Comparison of ENCODE assay signal across 8 cellular contexts in the genomic region with DNA sequence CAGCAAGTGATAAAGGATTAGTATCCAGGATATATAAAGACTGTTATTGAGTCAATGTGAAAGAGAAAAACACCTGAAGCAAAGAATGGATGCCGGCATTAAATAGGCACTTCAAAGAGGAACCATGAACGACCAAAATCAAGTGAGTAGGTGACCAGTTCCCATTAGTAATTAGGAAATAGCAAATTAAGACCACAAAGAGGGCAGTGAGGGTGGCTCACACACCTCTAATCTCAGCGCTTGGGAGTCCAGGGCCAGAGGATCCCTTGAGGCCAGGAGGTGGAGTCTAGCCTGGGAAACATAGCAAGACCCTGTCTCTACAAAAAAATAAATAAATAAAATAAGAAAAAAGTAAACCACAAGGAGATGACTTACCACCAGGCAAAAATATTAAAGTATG. TPM values are rescaled to one million over a fixed set of nuclear protein-coding genes. Genes with fewer than 3 reads are reported as not detected.
DNase-seq lines count a peak whose midpoint lies in the region; ATAC-seq and TF ChIP-seq lines count a peak whose summit lies in the region.

No MANE protein-coding gene starts in this region.

- peak overlapping the region in 6 of 7 donors; percentile 2 to 83 (median 58) for H3K27ac Mint-ChIP-seq in CD4-positive, alpha-beta memory T cell

- H3K36me3 ChIP-seq in CD4-positive, alpha-beta memory T cell (ENCODE audit: insufficient read depth, low read length) = no peaks in the 10 kb centered on the region
- H3K36me3 ChIP-seq in HUES64 (ENCODE audit: insufficient read depth, low read length) (no peaks in the 10 kb centered on the region), neutrophil (no peaks in the 10 kb centered on the region)

- peaks cover 18% of the 10 kb centered on the region for H3K4me1 ChIP-seq in CD4-positive, alpha-beta memory T cell (ENCODE audit: insufficient read depth, low read length)
- H3K4me1 ChIP-seq in HUES64 (ENCODE audit: insufficient read depth, low read length) (no peaks in the 10 kb centered on the region), neutrophil (ENCODE audit: control insufficient read depth in 1 of 2, insufficient read depth in 1 of 2, low read depth in 1 of 2, low read length in 1 of 2) (peaks cover 54 to 65% of the 10 kb centered on the region in 2 experiments)

- H3K9me3 ChIP-seq in CD4-positive, alpha-beta memory T cell (ENCODE audit: control insufficient read depth in 1 of 2, low read length in 2 of 2) = no peaks in the 10 kb centered on the region
- H3K9me3 ChIP-seq in HUES64 (ENCODE audit: insufficient read depth, low read depth, low read length) = no peaks in the 10 kb centered on the region
- no peaks in the 10 kb centered on the region for H3K9me3 ChIP-seq in neutrophil

- no peak for ATAC-seq in HG03378 (IDR thresholded peaks at IDR 0.05; ENCODE audit: unreplicated experiment)

- whole genome bisulfite sequencing in HUES64 = 53% methylated on average over 3 of the region's 3 CpGs

- H3K4me3 Mint-ChIP-seq in CD4-positive, alpha-beta memory T cell = peak overlapping the region; percentile 78 to 96 (median 86)

- H3K9me3 Mint-ChIP-seq in CD4-positive, alpha-beta memory T cell = no peaks in the 10 kb centered on the region

- H3K27me3 Mint-ChIP-seq in CD4-positive, alpha-beta memory T cell = no peaks in the 10 kb centered on the region

- H3K4me1 Mint-ChIP-seq in CD4-positive, alpha-beta memory T cell = peaks cover 11 to 24% (median 16%) of the 10 kb centered on the region in 4 donors

- CTCF ChIA-PET in CD4-positive, alpha-beta memory T cell (lab: Charles Lee; ENCODE audit: partially characterized antibody) = interaction anchor here (1.3 kb wide), 1 partner anchor 16 kb away, joined by 6 read pairs; no protein-coding TSS in a partner anchor

- peak overlapping the region; percentile 54 for H3K27ac ChIP-seq in CD4-positive, alpha-beta memory T cell (ENCODE audit: low read depth, low read length)
- no peak overlapping the region for H3K27ac ChIP-seq in HUES64 (ENCODE audit: low read depth, low read length)
- H3K27ac ChIP-seq in cingulate gyrus (ENCODE audit: low read depth, low read length) = peak overlapping the region; percentile 82
- peak overlapping the region; percentile 83 for H3K27ac ChIP-seq in neutrophil

- TF ChIP-seq CTCF in neutrophil (IDR thresholded peaks at IDR 0.05) = no peak

- intact Hi-C loops in CD4-positive, alpha-beta memory T cell (cut with micrococcal nuclease) = loop anchor here (2.0 kb wide), 1 partner anchor 16 kb away; no protein-coding TSS in a partner anchor

- H3K27me3 ChIP-seq in CD4-positive, alpha-beta memory T cell (ENCODE audit: insufficient read depth, low read length) = no peaks in the 10 kb centered on the region
- peaks cover 76% of the 10 kb centered on the region for H3K27me3 ChIP-seq in HUES64 (ENCODE audit: insufficient read depth, low read length)
- H3K27me3 ChIP-seq in neutrophil = peaks cover 28% of the 10 kb centered on the region

- no peak for DNase-seq in CD4-positive, alpha-beta memory T cell
- DNase-seq in retina = no peak
- DNase-seq in mucosa of gallbladder (ENCODE audit: low spot score) = no peak
- DNase-seq in COLO829 (ENCODE audit: low spot score) = no peak

- peak overlapping the region in 1 of 2 donors; percentile 57 for H3K4me3 ChIP-seq in CD4-positive, alpha-beta memory T cell (ENCODE audit: low read length in 2 of 2)
- H3K4me3 ChIP-seq in HUES64 (ENCODE audit: low read length) (peak overlapping the region; percentile 76), neutrophil (ENCODE audit: low read depth in 1 of 2, low read length in 1 of 2) (peak overlapping the region; percentile 78 to 94)

- POLR2A ChIA-PET in CD4-positive, alpha-beta memory T cell (lab: Charles Lee; ENCODE audit: partially characterized antibody) = interaction anchor here (1.3 to 3.9 kb wide), 4 partner anchors 14 to 179 kb away, joined by 4 to 41 read pairs (median 14); no protein-coding TSS in a partner anchor

- H3K9ac ChIP-seq in HUES64 (ENCODE audit: low read depth, low read length) = no peak overlapping the region

- H3K36me3 Mint-ChIP-seq in CD4-positive, alpha-beta memory T cell = no peaks in the 10 kb centered on the region

RNA-seq across cellular contexts. Expression of gene ANTXRL, which starts 1.5 kb away (rescaled TPM):
- not detected for total RNA-seq in CD4-positive, alpha-beta memory T cell
- not detected for polyA plus RNA-seq in CD4-positive, alpha-beta memory T cell
- not detected for polyA plus RNA-seq in HUES64 (2013, experiment 1 of 2)
- polyA plus RNA-seq in HUES64 (2013, experiment 2 of 2) = not detected
- not detected for total RNA-seq in mucosa of gallbladder
